In genomic region chr11:6904804-6905203, GRCh38 we compare ENCODE assay signal across 5 cellular contexts. TPM values are rescaled to one million over a fixed set of nuclear protein-coding genes. Genes with fewer than 3 reads are reported as not detected.
"Had no signal": no experiment of that assay in that cellular context is flagged by ENCODE, and none has a peak within 500 bp of the region (broad histone marks: within the 10 kb centered on the region; RNA-seq: fewer than 3 reads in every experiment).

No MANE protein-coding gene starts in this region.

RNA-seq across cellular contexts. Expression of gene OR2D2, which starts 12.5 kb away (rescaled TPM):
- total RNA-seq: H4, HT-29 had no signal
- polyA plus RNA-seq: GM23248 had no signal

RNA-seq across cellular contexts. Expression of gene OR2D3, which starts 16.0 kb away (rescaled TPM):
- total RNA-seq: GM23248, H4, H9, HT-29, IMR-90 had no signal
- polyA plus RNA-seq: IMR-90 had no signal

RNA-seq across cellular contexts. Expression of gene OR10A4, which starts 28.4 kb away (rescaled TPM):
- total RNA-seq: GM23248, H4, H9, HT-29, IMR-90 had no signal
- polyA plus RNA-seq: GM23248, IMR-90 had no signal

RNA-seq across cellular contexts. Expression of gene OR10A2, which starts 41.9 kb away (rescaled TPM):
- total RNA-seq: GM23248, H4, H9, HT-29, IMR-90 had no signal
- polyA plus RNA-seq: IMR-90 had no signal
